Comparison of ENCODE assay signal across 8 cellular contexts in the genomic region with DNA sequence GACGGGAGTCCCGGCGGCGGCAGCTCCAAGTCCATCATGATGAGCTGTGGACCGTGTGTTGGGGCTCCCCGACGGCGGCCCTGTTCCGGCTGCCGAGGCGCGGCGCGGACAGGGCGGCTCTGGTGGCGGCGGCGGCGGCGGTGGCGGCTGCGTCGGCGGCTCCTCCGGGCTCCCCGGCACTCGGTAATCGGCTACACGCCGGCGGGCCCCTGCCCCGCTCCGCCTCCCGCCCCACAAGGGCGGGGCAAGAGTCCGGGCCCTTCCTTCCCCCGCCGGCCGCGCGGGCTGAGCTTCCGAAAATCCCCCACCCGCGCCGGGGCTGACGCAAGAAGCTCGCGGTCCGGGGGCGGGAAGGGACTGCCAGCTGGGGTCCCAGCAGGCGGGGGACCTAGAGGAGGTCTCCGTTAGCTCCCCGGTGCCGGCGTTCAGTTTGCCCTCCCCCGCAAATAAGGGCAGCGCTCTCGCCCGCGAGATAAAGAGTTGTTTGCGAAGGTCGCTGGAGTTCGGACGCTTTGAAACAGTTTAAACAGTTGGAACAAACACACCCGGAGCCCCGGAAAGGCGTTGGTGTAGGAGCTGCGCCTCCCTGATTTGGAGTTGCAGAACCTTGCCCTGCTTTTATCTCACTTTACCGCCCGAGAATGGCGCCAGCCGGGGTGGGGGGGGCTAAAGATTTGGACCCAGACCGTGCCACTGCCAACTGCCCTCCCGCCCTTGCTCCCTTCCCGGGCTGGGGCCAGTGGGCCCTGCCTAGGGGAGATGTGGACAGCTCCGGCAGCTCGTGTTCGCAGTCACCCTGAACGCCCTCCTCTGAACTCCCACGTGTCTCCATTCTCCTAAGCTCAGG. TPM values are rescaled to one million over a fixed set of nuclear protein-coding genes. Genes with fewer than 3 reads are reported as not detected.
DNase-seq lines count a peak whose midpoint lies in the region; ATAC-seq and TF ChIP-seq lines count a peak whose summit lies in the region.

Gene NFE2L2, minus strand, starts transcription at position 189 of the 847 bp plus-strand sequence. Its CDS starts 151 bp downstream, at position 38.

- no peak for DNase-seq in AG09309 (ENCODE audit: low read depth)
- peak; percentile 64 for DNase-seq in NCI-H345 treated with DMSO at 0.1 percent for 48 hours (lab: John Stamatoyannopoulos, UW; ENCODE audit: unreplicated experiment)
- DNase-seq in activated CD4-positive, CD25-positive, alpha-beta regulatory T cell treated with anti-CD3 and anti-CD28 coated beads, Interleukin-2, amount 50 U/mL, for 16 hours (ENCODE audit: low read depth, low spot score): peak; percentile 84
- peak in 60 of 61 donors; percentile 58 to 95 (median 83) for DNase-seq in caudate nucleus (lab: John Stamatoyannopoulos, UW)
- peak; percentile 83 for DNase-seq in inferior parietal cortex (ENCODE audit: extremely low spot score)
- peak; percentile 99 for DNase-seq in spleen

- H3K9me3 ChIP-seq in spleen: no peaks in the 10 kb centered on the region

- peak; percentile 79 to 89 (median 81) for TF ChIP-seq POLR2A in spleen (IDR thresholded peaks at IDR 0.05)

- 0 to 1% (median 0%) methylated on average over 21 to 80 of the region's 80 CpGs for WGBS in spleen, 5 donors

- intact Hi-C loops in spleen (cut with DNase I; ENCODE audit: low total_unique reads): loop anchor here (5.0 to 10.0 kb wide), 2 partner anchors 52 to 100 kb away; partner anchors contain the start of gene HNRNPA3

- H3K4me3 ChIP-seq in AG09309 (ENCODE audit: control insufficient read depth, low read depth, low read length): peak within 1 kb of the TSS; percentile 74
- H3K4me3 ChIP-seq in spleen: peak within 1 kb of the TSS; percentile 62 to 95 (median 84)

- H3K27me3 ChIP-seq in spleen (replicated peaks in 1 of 7): no peaks in the 10 kb centered on the region

- H3K4me1 ChIP-seq in spleen: peaks cover 26 to 53% (median 43%) of the 10 kb centered on the region in 6 donors

- ATAC-seq in GM19023 (IDR thresholded peaks at IDR 0.05; ENCODE audit: unreplicated experiment): peak; percentile 75
- ATAC-seq in HG03175 (IDR thresholded peaks at IDR 0.05; ENCODE audit: unreplicated experiment): peak; percentile 61

- H3K27ac ChIP-seq in caudate nucleus (ENCODE audit: low read depth, low read length) (peak within 1 kb of the TSS; percentile 98), spleen (peak within 1 kb of the TSS; percentile 96 to 100 (median 100))

- peaks cover 0 to under 1% (median 0%) of the 10 kb centered on the region in 6 donors for H3K36me3 ChIP-seq in spleen

- no peak for TF ChIP-seq CTCF in AG09309 (IDR thresholded peaks at IDR 0.05; ENCODE audit: control insufficient read depth, insufficient read depth, low read depth, low read length, missing control alignments)
- peak in 4 of 11 experiments; percentile 6 to 40 (median 22) for TF ChIP-seq CTCF in spleen (IDR thresholded peaks at IDR 0.05 in 8 of 11, conservative IDR thresholded peaks at IDR 0.05 in 3 of 11)

RNA-seq across cellular contexts. Expression of gene NFE2L2, which starts in this region (rescaled TPM):
- total RNA-seq in spleen: 100 to 1,000 TPM in 6 of 7 donors, 10 to 100 TPM in 1; 87.0 to 148 (median 107) TPM
- 10 to 100 TPM; 25.9 to 50.4 (median 27.0) TPM for polyA plus RNA-seq in spleen
